Comparison of ENCODE assay signal across 32 cellular contexts in genomic region chr6:126605089-126605488, GRCh38.
A peak's percentile ranks its signal among the peaks of the same experiment; 100 is the strongest.
DNase-seq lines count a peak whose midpoint lies in the region; ATAC-seq and TF ChIP-seq lines count a peak whose summit lies in the region.
"Had no signal": no experiment of that assay in that cellular context is flagged by ENCODE, and none has a peak within 500 bp of the region (broad histone marks: within the 10 kb centered on the region; RNA-seq: fewer than 3 reads in every experiment).

No MANE protein-coding gene starts in this region.

- H3K36me3 Mint-ChIP-seq in WTC11, result peaks cover 13% of the 10 kb centered on the region
- H3K36me3 Mint-ChIP-seq: CD14-positive monocyte; CD4-positive, alpha-beta memory T cell; CD4-positive, CD25-positive, alpha-beta regulatory T cell; CD8-positive, alpha-beta memory T cell; CD8-positive, alpha-beta T cell had no signal

- H3K27me3 Mint-ChIP-seq in WTC11 (ENCODE audit: low read depth), result no peaks in the 10 kb centered on the region; the same call in 1 of the 2 replicates
- H3K27me3 Mint-ChIP-seq: B cell; CD4-positive, alpha-beta memory T cell; CD4-positive, alpha-beta T cell; CD4-positive, CD25-positive, alpha-beta regulatory T cell; CD8-positive, alpha-beta memory T cell had no signal

- no peak for TF ChIP-seq CTCF in HEK293 (tag by site-specific recombination; IDR thresholded peaks at IDR 0.05)
- TF ChIP-seq CTCF in WTC11 (IDR thresholded peaks at IDR 0.05), result no peak
- no peak for TF ChIP-seq CTCF in upper lobe of right lung (IDR thresholded peaks at IDR 0.05)

- intact Hi-C loops in upper lobe of right lung (cut with DNase I), result no loop called here

- no peak for ATAC-seq in WTC11
- ATAC-seq in upper lobe of right lung, result no peak
- ATAC-seq: A549; CD8-positive, alpha-beta T cell had no signal

- POLR2A ChIA-PET in HEK293 (lab: Yijun Ruan, JAX) (no interaction called here), WTC11 (lab: Charles Lee) (no interaction called here)

- H3K9me3 ChIP-seq in HEK293 (ENCODE audit: control insufficient read depth, insufficient read depth, low read depth, low read length) (no peaks in the 10 kb centered on the region), upper lobe of right lung (no peaks in the 10 kb centered on the region)
- H3K9me3 ChIP-seq: A549; BE2C; BLaER1; BLaER1 treated with 17β-estradiol and CSF1 and Interleukin-3, amounts not matched to agents 10 nM and 100 nM; Caco-2 had no signal

- DNase-seq in NCI-H69 (lab: John Stamatoyannopoulos, UW) (peak; percentile 27), WTC11 (ENCODE audit: low spot score) (no peak), upper lobe of right lung (no peak), AML-193 (lab: John Stamatoyannopoulos, UW) (no peak)
- DNase-seq in stimulated activated CD4-positive, alpha-beta T cell treated with anti-CD3 and anti-CD28 coated beads, Interleukin-2, amount 100 ng/mL, for 48 hours, result no peak
- DNase-seq: 8988T; ACHN; BE2C; C1 segment of cervical spinal cord; Caco-2; Calu3; CD4-positive, alpha-beta memory T cell; CD4-positive, alpha-beta T cell; CD4-positive, CD25-positive, alpha-beta regulatory T cell; CD8-positive, alpha-beta memory T cell; CD8-positive, alpha-beta T cell; COR-L47; DMS 273 treated with DMSO at 0.1 percent for 48 hours; DMS153; DMS53; DMS79; DMS79 treated with DMSO at 0.1 percent for 48 hours; DND-41; EL had no signal

- no peak overlapping the region for H3K27ac Mint-ChIP-seq in WTC11
- H3K27ac Mint-ChIP-seq: B cell; CD14-positive monocyte; CD4-positive, alpha-beta memory T cell; CD4-positive, alpha-beta T cell; CD4-positive, CD25-positive, alpha-beta regulatory T cell; CD8-positive, alpha-beta memory T cell; CD8-positive, alpha-beta T cell had no signal

- no peak overlapping the region for H3K4me3 Mint-ChIP-seq in WTC11
- H3K4me3 Mint-ChIP-seq: B cell; CD14-positive monocyte; CD4-positive, alpha-beta memory T cell; CD4-positive, alpha-beta T cell; CD4-positive, CD25-positive, alpha-beta regulatory T cell; CD8-positive, alpha-beta memory T cell; CD8-positive, alpha-beta T cell had no signal

- no peaks in the 10 kb centered on the region for H3K4me1 ChIP-seq in HEK293 (ENCODE audit: control insufficient read depth, insufficient read depth, low read length)
- H3K4me1 ChIP-seq in upper lobe of right lung, result no peaks in the 10 kb centered on the region
- H3K4me1 ChIP-seq: A549; BE2C; BLaER1; BLaER1 treated with 17β-estradiol and CSF1 and Interleukin-3, amounts not matched to agents 10 nM and 100 nM had no signal

- no peaks in the 10 kb centered on the region for H3K27me3 ChIP-seq in upper lobe of right lung
- H3K27me3 ChIP-seq: BE2C; BLaER1; BLaER1 treated with 17β-estradiol and CSF1 and Interleukin-3, amounts not matched to agents 10 nM and 100 nM had no signal

- peaks cover 47% of the 10 kb centered on the region for H3K9me3 Mint-ChIP-seq in WTC11

- H3K4me3 ChIP-seq in HEK293 (ENCODE audit: low read depth, low read length) (no peak overlapping the region), upper lobe of right lung (no peak overlapping the region)
- H3K4me3 ChIP-seq: A549; BLaER1; BLaER1 treated with 17β-estradiol and CSF1 and Interleukin-3, amounts not matched to agents 10 nM and 100 nM had no signal

- CTCF ChIA-PET in HEK293 (lab: Yijun Ruan, JAX) (no interaction called here), WTC11 (lab: Charles Lee) (no interaction called here)

- no peaks in the 10 kb centered on the region for H3K36me3 ChIP-seq in HEK293 (ENCODE audit: control insufficient read depth in 2 of 2, insufficient read depth in 1 of 2, low read length in 2 of 2)
- no peaks in the 10 kb centered on the region for H3K36me3 ChIP-seq in upper lobe of right lung
- H3K36me3 ChIP-seq: BE2C; BLaER1; BLaER1 treated with 17β-estradiol and CSF1 and Interleukin-3, amounts not matched to agents 10 nM and 100 nM had no signal

- H3K27ac ChIP-seq in HEK293 (ENCODE audit: extremely low read depth, low read depth, low read length), result no peak overlapping the region
- no peak overlapping the region for H3K27ac ChIP-seq in upper lobe of right lung
- H3K27ac ChIP-seq: 22Rv1; A549; BLaER1; BLaER1 treated with 17β-estradiol and CSF1 and Interleukin-3, amounts not matched to agents 10 nM and 100 nM; C4-2B had no signal

- H3K4me1 Mint-ChIP-seq in WTC11, result no peaks in the 10 kb centered on the region
- H3K4me1 Mint-ChIP-seq: B cell; CD14-positive monocyte; CD4-positive, alpha-beta memory T cell; CD4-positive, CD25-positive, alpha-beta regulatory T cell; CD8-positive, alpha-beta memory T cell had no signal

TF ChIP-seq in HEK293, 187 proteins besides CTCF, POLR2A, EP300 and RAD21:
- TF ChIP-seq EGR2 (tag by site-specific recombination; IDR thresholded peaks at IDR 0.05; ENCODE audit: low read depth) (no peak), ZNF416 (tag by site-specific recombination; IDR thresholded peaks at IDR 0.05) (0 out of 2 replicates have a peak, but pooled peaks have one; percentile 54)

TF ChIP-seq in WTC11, 78 proteins besides CTCF, POLR2A, EP300 and RAD21:
- TF ChIP-seq ZNF416 (CRISPR knock-in tag; IDR thresholded peaks at IDR 0.05) (peak; percentile 79; the same call in 1 of the 2 replicates), PRRX2 (CRISPR knock-in tag; IDR thresholded peaks at IDR 0.05) (no peak), JAZF1 (CRISPR knock-in tag; IDR thresholded peaks at IDR 0.05) (no peak), E2F1 (CRISPR knock-in tag; IDR thresholded peaks at IDR 0.05) (no peak)

Comparison
In these comparisons a context has a peak if more than half of its experiments do, and no peak if none do; other contexts are left out.
1. Of the 8 proteins assayed by ChIP-seq in both HEK293 and WTC11: peak only in HEK293: none; only in WTC11: none; in both: ZNF416; in neither: 7.